1 cellular context compared by ENCODE assay signal in genomic region chr3:33921608-33922007, GRCh38.
TF ChIP-seq lines count a peak whose summit lies in the region.

No MANE protein-coding gene starts in this region.

TF ChIP-seq in GM23338, 12 proteins besides CTCF, POLR2A, EP300 and RAD21 (continued from another document):
- no peak for TF ChIP-seq REST (IDR thresholded peaks at IDR 0.05; ENCODE audit: unreplicated experiment)
- no peak for TF ChIP-seq ETS1 (IDR thresholded peaks at IDR 0.05)
